In the genomic region with DNA sequence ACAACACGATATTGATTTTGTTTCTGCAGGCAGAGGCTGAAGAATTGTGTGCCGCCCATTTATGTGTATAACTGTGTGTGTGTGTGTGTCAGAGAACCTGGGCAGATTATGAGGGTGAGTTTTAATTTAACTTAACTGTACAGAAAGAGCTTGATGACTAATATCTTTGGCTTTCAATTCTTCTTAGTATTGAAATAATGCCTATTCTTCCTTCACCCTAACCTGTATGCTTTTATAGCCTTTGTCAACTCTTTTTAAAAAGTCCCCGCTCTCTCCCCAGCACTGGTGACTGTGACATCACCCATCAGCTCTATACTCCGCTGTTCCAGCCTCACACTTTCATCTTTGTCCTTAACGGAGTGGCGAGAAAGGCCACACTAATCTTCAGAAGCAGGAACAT, we compare ENCODE assay signal across 2 cellular contexts.
TF ChIP-seq lines count a peak whose summit lies in the region.

No MANE protein-coding gene starts in this region.

TF ChIP-seq in A549, 52 proteins besides CTCF, POLR2A, EP300 and RAD21 (continued from another document):
- TF ChIP-seq, protein P1, sequence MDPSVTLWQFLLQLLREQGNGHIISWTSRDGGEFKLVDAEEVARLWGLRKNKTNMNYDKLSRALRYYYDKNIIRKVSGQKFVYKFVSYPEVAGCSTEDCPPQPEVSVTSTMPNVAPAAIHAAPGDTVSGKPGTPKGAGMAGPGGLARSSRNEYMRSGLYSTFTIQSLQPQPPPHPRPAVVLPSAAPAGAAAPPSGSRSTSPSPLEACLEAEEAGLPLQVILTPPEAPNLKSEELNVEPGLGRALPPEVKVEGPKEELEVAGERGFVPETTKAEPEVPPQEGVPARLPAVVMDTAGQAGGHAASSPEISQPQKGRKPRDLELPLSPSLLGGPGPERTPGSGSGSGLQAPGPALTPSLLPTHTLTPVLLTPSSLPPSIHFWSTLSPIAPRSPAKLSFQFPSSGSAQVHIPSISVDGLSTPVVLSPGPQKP (IDR thresholded peaks at IDR 0.05; ENCODE audit: low read depth, low read length): no peak
- no peak for TF ChIP-seq ZNF302 (CRISPR knock-in tag; IDR thresholded peaks at IDR 0.05)
- TF ChIP-seq ZSCAN20 (CRISPR knock-in tag; IDR thresholded peaks at IDR 0.05): no peak
- no peak for TF ChIP-seq MYC (IDR thresholded peaks at IDR 0.05; ENCODE audit: borderline replicate concordance, low read length)

TF ChIP-seq in GM23338, 12 proteins besides CTCF, POLR2A, EP300 and RAD21 (continued from another document):
- no peak for TF ChIP-seq ZNF462 (CRISPR knock-in tag; IDR thresholded peaks at IDR 0.05)
- TF ChIP-seq, protein P2, sequence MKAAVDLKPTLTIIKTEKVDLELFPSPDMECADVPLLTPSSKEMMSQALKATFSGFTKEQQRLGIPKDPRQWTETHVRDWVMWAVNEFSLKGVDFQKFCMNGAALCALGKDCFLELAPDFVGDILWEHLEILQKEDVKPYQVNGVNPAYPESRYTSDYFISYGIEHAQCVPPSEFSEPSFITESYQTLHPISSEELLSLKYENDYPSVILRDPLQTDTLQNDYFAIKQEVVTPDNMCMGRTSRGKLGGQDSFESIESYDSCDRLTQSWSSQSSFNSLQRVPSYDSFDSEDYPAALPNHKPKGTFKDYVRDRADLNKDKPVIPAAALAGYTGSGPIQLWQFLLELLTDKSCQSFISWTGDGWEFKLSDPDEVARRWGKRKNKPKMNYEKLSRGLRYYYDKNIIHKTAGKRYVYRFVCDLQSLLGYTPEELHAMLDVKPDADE (IDR thresholded peaks at IDR 0.05): no peak
- TF ChIP-seq JUNB (IDR thresholded peaks at IDR 0.05; ENCODE audit: unreplicated experiment): no peak
- TF ChIP-seq, protein P3, sequence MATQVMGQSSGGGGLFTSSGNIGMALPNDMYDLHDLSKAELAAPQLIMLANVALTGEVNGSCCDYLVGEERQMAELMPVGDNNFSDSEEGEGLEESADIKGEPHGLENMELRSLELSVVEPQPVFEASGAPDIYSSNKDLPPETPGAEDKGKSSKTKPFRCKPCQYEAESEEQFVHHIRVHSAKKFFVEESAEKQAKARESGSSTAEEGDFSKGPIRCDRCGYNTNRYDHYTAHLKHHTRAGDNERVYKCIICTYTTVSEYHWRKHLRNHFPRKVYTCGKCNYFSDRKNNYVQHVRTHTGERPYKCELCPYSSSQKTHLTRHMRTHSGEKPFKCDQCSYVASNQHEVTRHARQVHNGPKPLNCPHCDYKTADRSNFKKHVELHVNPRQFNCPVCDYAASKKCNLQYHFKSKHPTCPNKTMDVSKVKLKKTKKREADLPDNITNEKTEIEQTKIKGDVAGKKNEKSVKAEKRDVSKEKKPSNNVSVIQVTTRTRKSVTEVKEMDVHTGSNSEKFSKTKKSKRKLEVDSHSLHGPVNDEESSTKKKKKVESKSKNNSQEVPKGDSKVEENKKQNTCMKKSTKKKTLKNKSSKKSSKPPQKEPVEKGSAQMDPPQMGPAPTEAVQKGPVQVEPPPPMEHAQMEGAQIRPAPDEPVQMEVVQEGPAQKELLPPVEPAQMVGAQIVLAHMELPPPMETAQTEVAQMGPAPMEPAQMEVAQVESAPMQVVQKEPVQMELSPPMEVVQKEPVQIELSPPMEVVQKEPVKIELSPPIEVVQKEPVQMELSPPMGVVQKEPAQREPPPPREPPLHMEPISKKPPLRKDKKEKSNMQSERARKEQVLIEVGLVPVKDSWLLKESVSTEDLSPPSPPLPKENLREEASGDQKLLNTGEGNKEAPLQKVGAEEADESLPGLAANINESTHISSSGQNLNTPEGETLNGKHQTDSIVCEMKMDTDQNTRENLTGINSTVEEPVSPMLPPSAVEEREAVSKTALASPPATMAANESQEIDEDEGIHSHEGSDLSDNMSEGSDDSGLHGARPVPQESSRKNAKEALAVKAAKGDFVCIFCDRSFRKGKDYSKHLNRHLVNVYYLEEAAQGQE (IDR thresholded peaks at IDR 0.05; ENCODE audit: unreplicated experiment): no peak
- no peak for TF ChIP-seq CREB1 (CRISPR knock-in tag; IDR thresholded peaks at IDR 0.05; ENCODE audit: low read depth)
- TF ChIP-seq EZH2 (IDR thresholded peaks at IDR 0.05; ENCODE audit: low read depth, unreplicated experiment): no peak
- no peak for TF ChIP-seq STAT1 (IDR thresholded peaks at IDR 0.05; ENCODE audit: unreplicated experiment)
- TF ChIP-seq POLR2AphosphoS5 (IDR thresholded peaks at IDR 0.05; ENCODE audit: low read depth): no peak
- TF ChIP-seq NANOG (IDR thresholded peaks at IDR 0.05; ENCODE audit: borderline replicate concordance): no peak
- TF ChIP-seq ZNF331 (CRISPR knock-in tag; IDR thresholded peaks at IDR 0.05; ENCODE audit: low read depth): no peak
- TF ChIP-seq EZH2phosphoT487 (IDR thresholded peaks at IDR 0.05; ENCODE audit: unreplicated experiment): no peak
